19 cellular contexts compared by ENCODE assay signal in genomic region chr16:687499-687898, GRCh38. TPM values are rescaled to one million over a fixed set of nuclear protein-coding genes. Genes with fewer than 3 reads are reported as not detected.
DNase-seq lines count a peak whose midpoint lies in the region; ATAC-seq and TF ChIP-seq lines count a peak whose summit lies in the region.
"Had no signal": no experiment of that assay in that cellular context is flagged by ENCODE, and none has a peak within 500 bp of the region (broad histone marks: within the 10 kb centered on the region; RNA-seq: fewer than 3 reads in every experiment).

No MANE protein-coding gene starts in this region.

- H3K9me3 Mint-ChIP-seq in stimulated activated naive CD8-positive, alpha-beta T cell treated with anti-CD3 and anti-CD28 coated beads, Interleukin-15, Interleukin-2, amounts not matched to agents 100 ng/mL and 50 ng/mL, for 24 hours, result no peaks in the 10 kb centered on the region
- no peaks in the 10 kb centered on the region for H3K9me3 Mint-ChIP-seq in activated B cell treated with CpG ODN at 0.5 μM for 24 hours
- H3K9me3 Mint-ChIP-seq in nephron, result no peaks in the 10 kb centered on the region
- H3K9me3 Mint-ChIP-seq: GM23338, H9 had no signal

- H3K4me3 Mint-ChIP-seq in stimulated activated naive CD8-positive, alpha-beta T cell treated with anti-CD3 and anti-CD28 coated beads, Interleukin-15, Interleukin-2, amounts not matched to agents 100 ng/mL and 50 ng/mL, for 24 hours, result peak overlapping the region; percentile 3
- peak overlapping the region; percentile 7 for H3K4me3 Mint-ChIP-seq in activated B cell treated with CpG ODN at 0.5 μM for 24 hours
- H3K4me3 Mint-ChIP-seq in nephron, result peak overlapping the region; percentile 24 to 48 (median 37)
- H3K4me3 Mint-ChIP-seq: GM23338 had no signal

- no peak for DNase-seq in stimulated activated naive CD8-positive, alpha-beta T cell treated with anti-CD3 and anti-CD28 coated beads, Interleukin-15, Interleukin-2, amounts not matched to agents 100 U/mL and 50 U/mL, for 24 hours
- DNase-seq in activated B cell treated with CpG ODN at 0.5 μM for 24 hours (no peak), NOMO-1 treated with dmso at 0.1 percent for 144 hours (lab: John Stamatoyannopoulos, UW; ENCODE audit: unreplicated experiment) (no peak)
- DNase-seq: BE2C, H9, KBM-7, NCI-H2029, NCI-H446, NCI-H524 treated with DMSO at 0.1 percent for 48 hours, NCI-H774, PC-3, SJCRH30 had no signal

- H3K36me3 Mint-ChIP-seq in stimulated activated naive CD8-positive, alpha-beta T cell treated with anti-CD3 and anti-CD28 coated beads, Interleukin-15, Interleukin-2, amounts not matched to agents 100 ng/mL and 50 ng/mL, for 24 hours (ENCODE audit: low read depth), result peaks cover 4% of the 10 kb centered on the region
- peaks cover 24% of the 10 kb centered on the region for H3K36me3 Mint-ChIP-seq in activated B cell treated with CpG ODN at 0.5 μM for 24 hours (ENCODE audit: low read depth)
- H3K36me3 Mint-ChIP-seq in nephron (ENCODE audit: low read depth), result no peaks in the 10 kb centered on the region

- POLR2A ChIA-PET in activated B cell treated with CpG ODN at 0.5 μM for 24 hours (lab: Charles Lee), result no interaction called here

- no peak overlapping the region for H3K27ac Mint-ChIP-seq in stimulated activated naive CD8-positive, alpha-beta T cell treated with anti-CD3 and anti-CD28 coated beads, Interleukin-15, Interleukin-2, amounts not matched to agents 100 ng/mL and 50 ng/mL, for 24 hours
- H3K27ac Mint-ChIP-seq in activated B cell treated with CpG ODN at 0.5 μM for 24 hours, result no peak overlapping the region
- no peak overlapping the region for H3K27ac Mint-ChIP-seq in nephron
- H3K27ac Mint-ChIP-seq: GM23338, H9 had no signal

- ATAC-seq in stimulated activated naive CD8-positive, alpha-beta T cell treated with anti-CD3 and anti-CD28 coated beads, Interleukin-15, Interleukin-2, amounts not matched to agents 100 U/mL and 50 U/mL, for 24 hours, result no peak
- ATAC-seq in activated B cell treated with CpG ODN at 0.5 μM for 24 hours (ENCODE audit: low read depth) (no peak), SK-N-SH treated with all-trans-retinoic acid at 6 μM for 48 hours (no peak), HG03139 (IDR thresholded peaks at IDR 0.05; ENCODE audit: unreplicated experiment) (no peak)
- ATAC-seq: GM23338, PC-3, Right ventricle myocardium inferior had no signal

- intact Hi-C loops in activated B cell treated with CpG ODN at 0.5 μM for 24 hours (cut with micrococcal nuclease), result no loop called here

- CTCF ChIA-PET in activated B cell treated with CpG ODN at 0.5 μM for 24 hours (lab: Charles Lee), result no interaction called here

- H3K27me3 Mint-ChIP-seq in stimulated activated naive CD8-positive, alpha-beta T cell treated with anti-CD3 and anti-CD28 coated beads, Interleukin-15, Interleukin-2, amounts not matched to agents 100 ng/mL and 50 ng/mL, for 24 hours, result peaks cover 3% of the 10 kb centered on the region
- peaks cover under 1% of the 10 kb centered on the region for H3K27me3 Mint-ChIP-seq in activated B cell treated with CpG ODN at 0.5 μM for 24 hours
- peaks cover 25% of the 10 kb centered on the region for H3K27me3 Mint-ChIP-seq in nephron (ENCODE audit: low read depth)

- peaks cover 36% of the 10 kb centered on the region for H3K4me1 Mint-ChIP-seq in stimulated activated naive CD8-positive, alpha-beta T cell treated with anti-CD3 and anti-CD28 coated beads, Interleukin-15, Interleukin-2, amounts not matched to agents 100 ng/mL and 50 ng/mL, for 24 hours (ENCODE audit: low read depth)
- peaks cover 37% of the 10 kb centered on the region for H3K4me1 Mint-ChIP-seq in activated B cell treated with CpG ODN at 0.5 μM for 24 hours
- peaks cover 12% of the 10 kb centered on the region for H3K4me1 Mint-ChIP-seq in nephron

- TF ChIP-seq CTCF in activated B cell treated with CpG ODN at 0.5 μM for 24 hours (IDR thresholded peaks at IDR 0.05) (no peak), nephron (IDR thresholded peaks at IDR 0.05; ENCODE audit: unreplicated experiment in 3 of 3) (no peak)

TF ChIP-seq in SK-N-SH treated with all-trans-retinoic acid at 6 μM for 48 hours, 23 proteins besides CTCF, POLR2A, EP300 and RAD21:
- TF ChIP-seq, protein P1, sequence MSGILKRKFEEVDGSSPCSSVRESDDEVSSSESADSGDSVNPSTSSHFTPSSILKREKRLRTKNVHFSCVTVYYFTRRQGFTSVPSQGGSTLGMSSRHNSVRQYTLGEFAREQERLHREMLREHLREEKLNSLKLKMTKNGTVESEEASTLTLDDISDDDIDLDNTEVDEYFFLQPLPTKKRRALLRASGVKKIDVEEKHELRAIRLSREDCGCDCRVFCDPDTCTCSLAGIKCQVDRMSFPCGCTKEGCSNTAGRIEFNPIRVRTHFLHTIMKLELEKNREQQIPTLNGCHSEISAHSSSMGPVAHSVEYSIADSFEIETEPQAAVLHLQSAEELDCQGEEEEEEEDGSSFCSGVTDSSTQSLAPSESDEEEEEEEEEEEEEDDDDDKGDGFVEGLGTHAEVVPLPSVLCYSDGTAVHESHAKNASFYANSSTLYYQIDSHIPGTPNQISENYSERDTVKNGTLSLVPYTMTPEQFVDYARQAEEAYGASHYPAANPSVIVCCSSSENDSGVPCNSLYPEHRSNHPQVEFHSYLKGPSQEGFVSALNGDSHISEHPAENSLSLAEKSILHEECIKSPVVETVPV (CRISPR knock-in tag; IDR thresholded peaks at IDR 0.05), result no peak
- TF ChIP-seq ZNF70 (CRISPR knock-in tag; IDR thresholded peaks at IDR 0.05) (no peak), TOX (CRISPR knock-in tag; IDR thresholded peaks at IDR 0.05; ENCODE audit: borderline replicate concordance) (no peak), PATZ1 (CRISPR knock-in tag; IDR thresholded peaks at IDR 0.05; ENCODE audit: borderline replicate concordance) (no peak), ZFP3 (CRISPR knock-in tag; IDR thresholded peaks at IDR 0.05) (no peak), POU6F1 (CRISPR knock-in tag; IDR thresholded peaks at IDR 0.05; ENCODE audit: borderline replicate concordance, low read depth) (no peak), BACH2 (CRISPR knock-in tag; IDR thresholded peaks at IDR 0.05; ENCODE audit: borderline replicate concordance) (no peak), GLIS3 (CRISPR knock-in tag; IDR thresholded peaks at IDR 0.05) (no peak)
TF ChIP-seq in SK-N-SH treated with all-trans-retinoic acid at 6 μM for 48 hours: peak in this region for 0.

RNA-seq across cellular contexts. Expression of gene WDR24, which starts 2.7 kb away (rescaled TPM):
- 13.9 and 14.8 TPM in 2 replicates for total RNA-seq in activated B cell treated with CpG ODN at 0.5 μM for 24 hours

RNA-seq across cellular contexts. Expression of gene JMJD8, which starts 3.4 kb away (rescaled TPM):
- total RNA-seq in activated B cell treated with CpG ODN at 0.5 μM for 24 hours, result 41.4 and 47.0 TPM in 2 replicates

RNA-seq across cellular contexts. Expression of gene STUB1, which starts 7.3 kb away (rescaled TPM):
- total RNA-seq in activated B cell treated with CpG ODN at 0.5 μM for 24 hours, result 75.4 and 81.2 TPM in 2 replicates

RNA-seq across cellular contexts. Expression of gene RHBDL1, which starts 12.0 kb away (rescaled TPM):
- total RNA-seq in activated B cell treated with CpG ODN at 0.5 μM for 24 hours, result 0.24 TPM in 1 of 2 replicates, not detected in the other

RNA-seq across cellular contexts. Expression of gene FBXL16, which starts 18.1 kb away (rescaled TPM):
- total RNA-seq in activated B cell treated with CpG ODN at 0.5 μM for 24 hours, result 0.75 and 0.88 TPM in 2 replicates
- total RNA-seq: LHCN-M2, Right ventricle myocardium inferior had no signal
